ENCODE assay signal across 9 cellular contexts in the genomic region with DNA sequence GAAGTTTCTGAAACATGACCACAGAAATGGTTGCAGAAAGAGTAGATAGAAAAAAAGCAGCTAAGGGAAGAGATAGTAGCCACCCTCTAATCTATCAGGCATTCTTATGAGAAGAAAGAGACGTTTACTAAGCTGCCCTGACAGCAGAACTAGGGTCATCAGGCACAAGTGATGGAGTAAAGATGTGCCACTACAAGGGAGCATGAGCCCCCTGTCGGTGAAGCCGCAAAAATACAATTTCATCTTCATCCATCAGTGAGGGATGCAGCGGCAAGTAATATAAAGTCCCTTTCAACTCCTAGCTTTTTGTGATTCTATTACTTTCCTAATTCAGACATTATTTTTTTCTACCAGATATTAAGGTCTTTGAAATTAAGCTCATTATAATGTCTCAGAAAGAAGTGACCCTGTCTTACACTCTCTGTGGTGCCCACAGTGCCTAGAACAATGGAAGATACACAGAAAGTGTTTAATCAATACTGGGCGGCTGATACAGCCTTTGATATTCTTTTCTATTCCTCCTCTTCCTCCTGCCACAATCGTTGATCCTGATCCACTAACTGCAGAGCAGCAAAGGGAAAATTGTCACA.
DNase-seq lines count a peak whose midpoint lies in the region; ATAC-seq, FAIRE-seq and TF ChIP-seq lines count a peak whose summit lies in the region.
"Had no signal": no experiment of that assay in that cellular context is flagged by ENCODE, and none has a peak within 500 bp of the region (broad histone marks: within the 10 kb centered on the region; RNA-seq: fewer than 3 reads in every experiment).

No MANE protein-coding gene starts in this region.

- no peaks in the 10 kb centered on the region for H4K20me1 ChIP-seq in GM12878 (ENCODE audit: control insufficient read depth, insufficient read depth)

- TF ChIP-seq POLR2A in GM12878 (IDR thresholded peaks at IDR 0.05; ENCODE audit: low read depth, low read length), result no peak
- TF ChIP-seq POLR2A in thyroid gland (IDR thresholded peaks at IDR 0.05), result no peak

- ATAC-seq in GM12878 (no peak), GM18517 (IDR thresholded peaks at IDR 0.05; ENCODE audit: unreplicated experiment) (no peak), GM18907 (IDR thresholded peaks at IDR 0.05; ENCODE audit: unreplicated experiment) (no peak)

- CTCF ChIA-PET in GM12878 (lab: Yijun Ruan, JAX), result interaction anchor here (0.6 to 1.7 kb wide), 5 partner anchors 9 to 648 kb away, joined by 3 to 9 read pairs (median 3); no protein-coding TSS in a partner anchor

- H2BK5ac ChIP-seq in neuronal stem cell (ENCODE audit: low read length), result no peak overlapping the region

- TF ChIP-seq EP300 in GM12878 (IDR thresholded peaks at IDR 0.05; ENCODE audit: borderline replicate concordance in 1 of 2, control insufficient read depth in 1 of 2, low read depth in 2 of 2, low read length in 2 of 2), result no peak

- H3K9ac ChIP-seq in GM12878 (ENCODE audit: control insufficient read depth, insufficient read depth, low read length), result no peak overlapping the region
- H3K9ac ChIP-seq in neuronal stem cell (ENCODE audit: low read depth, low read length, poor library complexity), result no peak overlapping the region

- RAD21 ChIA-PET in GM12878 (lab: Charles Lee; ENCODE audit: unreplicated experiment), result no interaction called here

- H3K4me2 ChIP-seq in GM12878 (ENCODE audit: control insufficient read depth, insufficient read depth) (no peak overlapping the region), neuronal stem cell (ENCODE audit: insufficient read depth, low read length, poor library complexity, severe bottlenecking) (no peak overlapping the region)

- H3K4me3 ChIP-seq in GM12878, result no peak overlapping the region
- H3K4me3 ChIP-seq in neuronal stem cell (ENCODE audit: low read length in 2 of 2), result no peak overlapping the region
- H3K4me3 ChIP-seq in thyroid gland (replicated peaks in 1 of 3), result no peak overlapping the region

- no peak overlapping the region for H3K4ac ChIP-seq in neuronal stem cell (ENCODE audit: low read length)

- no peak overlapping the region for H2BK12ac ChIP-seq in neuronal stem cell (ENCODE audit: low read length)

- no peak overlapping the region for H4K91ac ChIP-seq in neuronal stem cell (ENCODE audit: low read depth, low read length, poor library complexity)

- H4K8ac ChIP-seq in neuronal stem cell (ENCODE audit: low read depth, low read length), result no peak overlapping the region

- H3K36me3 ChIP-seq in GM12878 (ENCODE audit: control insufficient read depth in 2 of 2, insufficient read depth in 2 of 2, low read length in 1 of 2), result no peaks in the 10 kb centered on the region
- no peaks in the 10 kb centered on the region for H3K36me3 ChIP-seq in neuronal stem cell (replicated peaks in 1 of 2; ENCODE audit: control insufficient read depth in 2 of 2, insufficient read depth in 2 of 2, low read length in 2 of 2)
- no peaks in the 10 kb centered on the region for H3K36me3 ChIP-seq in thyroid gland

- in situ Hi-C loops in GM12878 (cut with MboI), result no loop called here

- no peaks in the 10 kb centered on the region for H3K79me1 ChIP-seq in neuronal stem cell (ENCODE audit: low read depth, low read length)

- intact Hi-C loops in GM12878 (cut with micrococcal nuclease; ENCODE audit: unreplicated experiment), result loop anchor here (5.0 kb wide), 1 partner anchor 1748 kb away; no protein-coding TSS in a partner anchor
- intact Hi-C loops in thyroid gland (cut with DNase I), result no loop called here

- POLR2A ChIA-PET in GM12878 (lab: Charles Lee), result no interaction called here

- no peaks in the 10 kb centered on the region for H3K79me2 ChIP-seq in GM12878 (ENCODE audit: control insufficient read depth, insufficient read depth, low read length)

- no peak overlapping the region for H2AK5ac ChIP-seq in neuronal stem cell (ENCODE audit: low read depth, low read length)

- peak in 2 of 3 experiments; percentile 18 to 55; a peak in 3 of 6 replicates for TF ChIP-seq CTCF in GM12878 (IDR thresholded peaks at IDR 0.05 in 2 of 3, conservative IDR thresholded peaks at IDR 0.05 in 1 of 3; ENCODE audit: control insufficient read depth in 2 of 3, extremely low read depth in 1 of 3, insufficient read depth in 1 of 3, low read depth in 3 of 3, low read length in 3 of 3)
- TF ChIP-seq CTCF in thyroid gland (IDR thresholded peaks at IDR 0.05), result peak in 3 of 6 experiments; percentile 17 to 43 (median 25)

- H3K27me3 ChIP-seq in GM12878 (replicated peaks in 1 of 2; ENCODE audit: control insufficient read depth in 2 of 2, insufficient read depth in 2 of 2, low read length in 1 of 2) (no peaks in the 10 kb centered on the region), neuronal stem cell (ENCODE audit: control insufficient read depth in 3 of 3, insufficient read depth in 3 of 3, low read depth in 1 of 3, low read length in 3 of 3) (no peaks in the 10 kb centered on the region), thyroid gland (no peaks in the 10 kb centered on the region)

- BruUV-seq in GM12878 (replicated peaks; lab: Mats Ljungman, UMichigan), result no TSS peak

- peak; percentile 4 for DNase-seq in DMS 273 (lab: John Stamatoyannopoulos, UW; ENCODE audit: unreplicated experiment)
- no peak for DNase-seq in DMS 273 treated with DMSO at 0.1 percent for 48 hours (lab: John Stamatoyannopoulos, UW)
- peak; percentile 19 for DNase-seq in HuH-7 (ENCODE audit: low spot score)
- DNase-seq in GM12878 (ENCODE audit: low read depth, low spot score), result no peak
- peak; percentile 26 for DNase-seq in neuronal stem cell (ENCODE audit: low spot score)
- no peak for DNase-seq in thyroid gland

- H3K27ac ChIP-seq in GM12878 (ENCODE audit: control insufficient read depth, insufficient read depth), result no peak overlapping the region
- no peak overlapping the region for H3K27ac ChIP-seq in neuronal stem cell (replicated peaks; ENCODE audit: low read length)
- H3K27ac ChIP-seq in thyroid gland, result no peak overlapping the region

- no peaks in the 10 kb centered on the region for H3K4me1 ChIP-seq in GM12878 (ENCODE audit: control insufficient read depth, insufficient read depth, low read length)
- no peaks in the 10 kb centered on the region for H3K4me1 ChIP-seq in neuronal stem cell (ENCODE audit: control insufficient read depth in 2 of 2, insufficient read depth in 1 of 2, low read depth in 1 of 2, low read length in 2 of 2)
- H3K4me1 ChIP-seq in thyroid gland, result no peaks in the 10 kb centered on the region

- no peak for FAIRE-seq in GM12878 (lab: Jason Lieb, UNC)
- FAIRE-seq: A204.1 had no signal

- peak; percentile 27; the same call in 1 of the 2 replicates for TF ChIP-seq RAD21 in GM12878 (IDR thresholded peaks at IDR 0.05; ENCODE audit: insufficient read depth, low read depth, low read length)

- H2BK15ac ChIP-seq in neuronal stem cell (ENCODE audit: low read length), result no peak overlapping the region

- no peak overlapping the region for H3K18ac ChIP-seq in neuronal stem cell (ENCODE audit: low read length)

- H3K9me3 ChIP-seq in GM12878 (replicated peaks; ENCODE audit: control insufficient read depth, insufficient read depth, low read length) (no peaks in the 10 kb centered on the region), neuronal stem cell (replicated peaks in 1 of 2; ENCODE audit: control insufficient read depth in 2 of 2, insufficient read depth in 1 of 2, low read depth in 1 of 2, low read length in 2 of 2) (no peaks in the 10 kb centered on the region), thyroid gland (no peaks in the 10 kb centered on the region)

- H2AFZ ChIP-seq in GM12878 (ENCODE audit: control insufficient read depth, low read depth, low read length), result no peak overlapping the region
- H2AFZ ChIP-seq in neuronal stem cell (ENCODE audit: low read length), result no peak overlapping the region

- SMC1A ChIA-PET in GM12878 (lab: Charles Lee; ENCODE audit: uncharacterized antibody, unreplicated experiment), result interaction anchor here (0.9 to 1.2 kb wide), 2 partner anchors 11 to 1740 kb away, joined by 3 to 4 read pairs; no protein-coding TSS in a partner anchor

- H3K14ac ChIP-seq in neuronal stem cell (ENCODE audit: low read length), result no peak overlapping the region

- WGBS in GM12878 (ENCODE audit: insufficient coverage, insufficient replicate concordance, low lambda C conversion rate, missing lambda C conversion rate), result 6% methylated on average over 6 of the region's 6 CpGs
- WGBS in neuronal stem cell (ENCODE audit: extremely low coverage in 2 of 2, insufficient read length in 2 of 2, insufficient replicate concordance in 1 of 2), 2 donors, result no CpG with 5 or more reads among the region's 6 CpGs
- WGBS in thyroid gland, 2 donors, result 29 to 40% methylated on average over 6 of the region's 6 CpGs

- no peak overlapping the region for H3K23ac ChIP-seq in neuronal stem cell (ENCODE audit: low read depth, low read length, poor library complexity)

- H2BK120ac ChIP-seq in neuronal stem cell (ENCODE audit: low read depth, low read length), result no peak overlapping the region

TF ChIP-seq in GM12878, 131 proteins besides CTCF, POLR2A, EP300 and RAD21:
- peak; percentile 44; the same call in 1 of the 2 replicates for TF ChIP-seq SMC3 (IDR thresholded peaks at IDR 0.05; ENCODE audit: borderline replicate concordance, low read length)
- no peak for TF ChIP-seq ZSCAN29 (IDR thresholded peaks at IDR 0.05)
- no peak for TF ChIP-seq EZH2 (IDR thresholded peaks at IDR 0.05; ENCODE audit: borderline replicate concordance, control insufficient read depth, low read depth, low read length)
- no peak for TF ChIP-seq NFXL1 (IDR thresholded peaks at IDR 0.05; ENCODE audit: borderline replicate concordance)
- TF ChIP-seq PAX5 (IDR thresholded peaks at IDR 0.05; ENCODE audit: borderline replicate concordance, low read depth, low read length), result no peak
- TF ChIP-seq KLF5 (IDR thresholded peaks at IDR 0.05; ENCODE audit: partially characterized antibody), result no peak
- TF ChIP-seq GABPA (IDR thresholded peaks at IDR 0.05; ENCODE audit: low read depth), result no peak
TF ChIP-seq in GM12878: peak in this region for 1.

Comparison
In these comparisons a context has a peak if more than half of its experiments do, and no peak if none do; other contexts are left out.
1. DNase-seq: peak in DMS 273 (single experiment), HuH-7 (single experiment) and neuronal stem cell (single experiment); none in DMS 273 treated with DMSO at 0.1 percent for 48 hours (single experiment), GM12878 (single experiment) and thyroid gland (0 of 2).